ENCODE assay signal across 22 cellular contexts in the genomic region with DNA sequence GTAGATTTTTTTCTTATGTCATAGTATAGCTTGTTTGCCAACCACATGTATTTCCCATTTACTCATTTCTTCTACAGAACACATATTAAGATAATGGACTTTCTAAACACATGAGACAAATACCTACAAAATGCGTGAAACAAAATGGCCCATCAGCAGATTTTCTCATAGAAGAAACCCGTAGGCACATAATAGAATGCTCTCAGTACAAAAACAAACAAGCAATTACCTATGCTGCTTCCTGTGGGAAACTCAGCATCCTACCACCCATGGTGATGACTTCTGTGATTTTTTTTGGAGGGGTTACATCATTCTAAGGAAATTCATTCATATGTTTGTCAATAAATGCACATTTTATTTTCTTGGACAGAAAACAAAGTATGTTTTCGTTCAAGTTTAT.
"Had no signal": no experiment of that assay in that cellular context is flagged by ENCODE, and none has a peak within 500 bp of the region (broad histone marks: within the 10 kb centered on the region; RNA-seq: fewer than 3 reads in every experiment).

No MANE protein-coding gene starts in this region.

- H3K36me3 Mint-ChIP-seq: activated naive CD8-positive, alpha-beta T cell; immature natural killer cell; natural killer cell treated with Interleukin-12 subunit alpha and Interleukin-12 subunit beta and Interleukin-15 and Interleukin-18, amount 100 ng/mL, for 72 hours had no signal

- DNase-seq: activated CD8-positive, alpha-beta memory T cell treated with anti-CD3 and anti-CD28 coated beads for 24 hours; activated CD8-positive, alpha-beta memory T cell treated with anti-CD3 and anti-CD28 coated beads, Interleukin-2, amount 50 U/mL, for 4 hours; activated naive CD4-positive, alpha-beta T cell; activated T-cell treated with anti-CD3 and anti-CD28 coated beads, Interleukin-2, amount 50 U/mL, for 4 hours; adrenal gland; central memory CD4-positive, alpha-beta T cell; colonic mucosa; effector CD4-positive, alpha-beta T cell; glutamatergic neuron; immature natural killer cell; left lung; ovary; stimulated activated CD4-positive, alpha-beta T cell treated with anti-CD3 and anti-CD28 coated beads, Interleukin-4, amount 100 ng/mL, for 24 hours; stimulated activated naive CD8-positive, alpha-beta T cell treated with anti-CD3 and anti-CD28 coated beads, Interleukin-15, Interleukin-2, amounts not matched to agents 100 U/mL and 50 U/mL, for 24 hours; T-helper 1 cell; thyroid gland; upper lobe of right lung had no signal

- ATAC-seq: activated T-cell treated with anti-CD3 and anti-CD28 coated beads, Interleukin-2, amount 50 U/mL, for 4 hours; esophagus mucosa; left lung; natural killer cell treated with Interleukin-12 subunit alpha and Interleukin-12 subunit beta and Interleukin-15 and Interleukin-18, amount 100 ng/mL, for 72 hours; stimulated activated naive CD8-positive, alpha-beta T cell treated with anti-CD3 and anti-CD28 coated beads, Interleukin-15, Interleukin-2, amounts not matched to agents 100 U/mL and 50 U/mL, for 24 hours; upper lobe of right lung had no signal

- H3K4me3 Mint-ChIP-seq: activated naive CD8-positive, alpha-beta T cell; activated T-cell treated with anti-CD3 and anti-CD28 coated beads, Interleukin-2, amount 50 U/mL, for 4 hours; immature natural killer cell; natural killer cell treated with Interleukin-12 subunit alpha and Interleukin-12 subunit beta and Interleukin-15 and Interleukin-18, amount 100 ng/mL, for 72 hours had no signal

- H3K27ac Mint-ChIP-seq: activated naive CD8-positive, alpha-beta T cell; activated T-helper 2 cell treated with anti-CD3 and anti-CD28 coated beads, Interferon-gamma antibody, Interleukin-2, Interleukin-4, amounts not matched to agents 10 μg/mL and 5 μg/mL and 100 μg/mL, durations not matched to agents 14 hours and 24 hours and 36 hours; immature natural killer cell; natural killer cell treated with Interleukin-12 subunit alpha and Interleukin-12 subunit beta and Interleukin-15 and Interleukin-18, amount 100 ng/mL, for 72 hours had no signal

- FAIRE-seq: frontal cortex had no signal

- H3K9me3 Mint-ChIP-seq: activated T-cell treated with anti-CD3 and anti-CD28 coated beads, Interleukin-2, amount 50 U/mL, for 4 hours; activated T-helper 2 cell treated with anti-CD3 and anti-CD28 coated beads, Interferon-gamma antibody, Interleukin-2, Interleukin-4, amounts not matched to agents 10 μg/mL and 5 μg/mL and 100 μg/mL, durations not matched to agents 14 hours and 24 hours and 36 hours; immature natural killer cell; natural killer cell treated with Interleukin-12 subunit alpha and Interleukin-12 subunit beta and Interleukin-15 and Interleukin-18, amount 100 ng/mL, for 72 hours had no signal
